Comparison of ENCODE assay signal across 8 cellular contexts in genomic region chr1:62686822-62687221, GRCh38. TPM values are rescaled to one million over a fixed set of nuclear protein-coding genes. Genes with fewer than 3 reads are reported as not detected.
DNase-seq lines count a peak whose midpoint lies in the region; ATAC-seq and TF ChIP-seq lines count a peak whose summit lies in the region.

No MANE protein-coding gene starts in this region.

- H3K36me3 Mint-ChIP-seq in CD4-positive, CD25-positive, alpha-beta regulatory T cell, result no peaks in the 10 kb centered on the region
- peaks cover 7% of the 10 kb centered on the region for H3K36me3 Mint-ChIP-seq in central memory CD8-positive, alpha-beta T cell (ENCODE audit: insufficient read depth)
- H3K36me3 Mint-ChIP-seq in natural killer cell, result no peaks in the 10 kb centered on the region

- ATAC-seq in CD4-positive, CD25-positive, alpha-beta regulatory T cell (ENCODE audit: low read depth in 2 of 2), result no peak
- no peak for ATAC-seq in central memory CD8-positive, alpha-beta T cell (replicated peaks; ENCODE audit: extremely low read depth, poor library complexity, severe bottlenecking)
- ATAC-seq in natural killer cell, result no peak

- H3K27ac Mint-ChIP-seq in CD4-positive, CD25-positive, alpha-beta regulatory T cell, result peak overlapping the region; percentile 13 to 91 (median 50)
- H3K27ac Mint-ChIP-seq in central memory CD8-positive, alpha-beta T cell (ENCODE audit: low read depth), result peak overlapping the region; percentile 66
- no peak overlapping the region for H3K27ac Mint-ChIP-seq in natural killer cell

- H3K4me1 Mint-ChIP-seq in CD4-positive, CD25-positive, alpha-beta regulatory T cell, result peaks cover 0 to 29% (median 22%) of the 10 kb centered on the region in 4 donors
- peaks cover 29% of the 10 kb centered on the region for H3K4me1 Mint-ChIP-seq in central memory CD8-positive, alpha-beta T cell
- peaks cover 0 to 12% of the 10 kb centered on the region in 2 donors for H3K4me1 Mint-ChIP-seq in natural killer cell

- peaks cover 6% of the 10 kb centered on the region for H3K4me1 ChIP-seq in CD4-positive, CD25-positive, alpha-beta regulatory T cell (ENCODE audit: control insufficient read depth, insufficient read depth, low read length, poor library complexity, severe bottlenecking)
- H3K4me1 ChIP-seq in thyroid gland, result peaks cover 32 to 34% of the 10 kb centered on the region in 2 donors

- H3K9me3 ChIP-seq in CD4-positive, CD25-positive, alpha-beta regulatory T cell (ENCODE audit: control insufficient read depth in 2 of 2, low read length in 2 of 2), result no peaks in the 10 kb centered on the region
- no peaks in the 10 kb centered on the region for H3K9me3 ChIP-seq in thyroid gland

- WGBS in thyroid gland, 2 donors, result 86 to 87% methylated on average over 7 of the region's 7 CpGs

- peak overlapping the region; percentile 68 for H3K4me3 ChIP-seq in CD4-positive, CD25-positive, alpha-beta regulatory T cell (ENCODE audit: low read depth, low read length)
- H3K4me3 ChIP-seq in NB4 (ENCODE audit: low read depth, low read length) (peak overlapping the region; percentile 70), thyroid gland (replicated peaks in 1 of 3) (no peak overlapping the region)

- H3K9me3 Mint-ChIP-seq in CD4-positive, CD25-positive, alpha-beta regulatory T cell, result no peaks in the 10 kb centered on the region
- no peaks in the 10 kb centered on the region for H3K9me3 Mint-ChIP-seq in central memory CD8-positive, alpha-beta T cell
- H3K9me3 Mint-ChIP-seq in natural killer cell, result no peaks in the 10 kb centered on the region

- TF ChIP-seq CTCF in NB4 (IDR thresholded peaks at IDR 0.05; ENCODE audit: low read depth, low read length) (no peak), natural killer cell (IDR thresholded peaks at IDR 0.05) (no peak), thyroid gland (IDR thresholded peaks at IDR 0.05) (no peak)

- intact Hi-C loops in natural killer cell (cut with micrococcal nuclease), result loop anchor here (10.0 kb wide), 1 partner anchor 98 kb away; the partner anchor contains the start of gene ATG4C
- intact Hi-C loops in thyroid gland (cut with DNase I), result no loop called here

- no peaks in the 10 kb centered on the region for H3K36me3 ChIP-seq in CD4-positive, CD25-positive, alpha-beta regulatory T cell (ENCODE audit: control insufficient read depth, insufficient read depth, low read length)
- H3K36me3 ChIP-seq in thyroid gland, result no peaks in the 10 kb centered on the region

- peaks cover 5% of the 10 kb centered on the region for H3K27me3 ChIP-seq in CD4-positive, CD25-positive, alpha-beta regulatory T cell (ENCODE audit: control insufficient read depth, insufficient read depth, low read length)
- no peaks in the 10 kb centered on the region for H3K27me3 ChIP-seq in thyroid gland

- no peak for DNase-seq in CD4-positive, CD25-positive, alpha-beta regulatory T cell
- no peak for DNase-seq in NB4 (ENCODE audit: low read depth)
- DNase-seq in central memory CD8-positive, alpha-beta T cell (ENCODE audit: low spot score in 2 of 2), result no peak
- no peak for DNase-seq in natural killer cell
- no peak for DNase-seq in SW 1271 (lab: John Stamatoyannopoulos, UW)
- DNase-seq in thyroid gland, result no peak
- DNase-seq in RKO (ENCODE audit: low spot score), result no peak
- no peak for DNase-seq in NCI-H1417 treated with DMSO at 0.1 percent for 48 hours (lab: John Stamatoyannopoulos, UW)

- TF ChIP-seq POLR2A in NB4 (IDR thresholded peaks at IDR 0.05; ENCODE audit: extremely low read depth, insufficient read length), result no peak
- no peak for TF ChIP-seq POLR2A in thyroid gland (IDR thresholded peaks at IDR 0.05)

- no peak overlapping the region for H3K27ac ChIP-seq in CD4-positive, CD25-positive, alpha-beta regulatory T cell (ENCODE audit: insufficient read depth, low read length, poor library complexity, severe bottlenecking)
- H3K27ac ChIP-seq in thyroid gland, result peak overlapping the region in 1 of 3 donors; percentile 73

- peaks cover 14% of the 10 kb centered on the region for H3K27me3 Mint-ChIP-seq in CD4-positive, CD25-positive, alpha-beta regulatory T cell
- H3K27me3 Mint-ChIP-seq in central memory CD8-positive, alpha-beta T cell, result no peaks in the 10 kb centered on the region
- H3K27me3 Mint-ChIP-seq in natural killer cell (ENCODE audit: low read depth in 2 of 2), result peaks cover 0 to 6% of the 10 kb centered on the region in 2 donors

- peak overlapping the region; percentile 96 to 98 (median 96) for H3K4me3 Mint-ChIP-seq in CD4-positive, CD25-positive, alpha-beta regulatory T cell
- H3K4me3 Mint-ChIP-seq in central memory CD8-positive, alpha-beta T cell, result peak overlapping the region; percentile 88
- H3K4me3 Mint-ChIP-seq in natural killer cell, result peak overlapping the region; percentile 83

RNA-seq across cellular contexts. Expression of gene DOCK7, which starts 1.4 kb away (rescaled TPM):
- total RNA-seq in CD4-positive, CD25-positive, alpha-beta regulatory T cell, result 5.8 TPM
- 1 to 10 TPM; 1.8 to 2.8 (median 2.5) TPM for polyA plus RNA-seq in CD4-positive, CD25-positive, alpha-beta regulatory T cell
- total RNA-seq in natural killer cell (10 to 100 TPM in 1 of 3 donors, 1 to 10 TPM in 2; 4.3 to 13.1 (median 6.0) TPM), thyroid gland (10 to 100 TPM; 34.1 to 47.7 (median 42.1) TPM)

Comparison
In these comparisons a context has a peak if more than half of its experiments do, and no peak if none do; other contexts are left out.
1. H3K4me3 ChIP-seq: peak in CD4-positive, CD25-positive, alpha-beta regulatory T cell (single experiment) and NB4 (single experiment); none in thyroid gland (0 of 3).
2. H3K27ac Mint-ChIP-seq: peak in CD4-positive, CD25-positive, alpha-beta regulatory T cell (3 of 3) and central memory CD8-positive, alpha-beta T cell (single experiment); none in natural killer cell (0 of 2).
3. Peak in every context shown above with its lines, with median percentiles within 50 percentile points of each other: H3K4me3 Mint-ChIP-seq.